In the genomic region with DNA sequence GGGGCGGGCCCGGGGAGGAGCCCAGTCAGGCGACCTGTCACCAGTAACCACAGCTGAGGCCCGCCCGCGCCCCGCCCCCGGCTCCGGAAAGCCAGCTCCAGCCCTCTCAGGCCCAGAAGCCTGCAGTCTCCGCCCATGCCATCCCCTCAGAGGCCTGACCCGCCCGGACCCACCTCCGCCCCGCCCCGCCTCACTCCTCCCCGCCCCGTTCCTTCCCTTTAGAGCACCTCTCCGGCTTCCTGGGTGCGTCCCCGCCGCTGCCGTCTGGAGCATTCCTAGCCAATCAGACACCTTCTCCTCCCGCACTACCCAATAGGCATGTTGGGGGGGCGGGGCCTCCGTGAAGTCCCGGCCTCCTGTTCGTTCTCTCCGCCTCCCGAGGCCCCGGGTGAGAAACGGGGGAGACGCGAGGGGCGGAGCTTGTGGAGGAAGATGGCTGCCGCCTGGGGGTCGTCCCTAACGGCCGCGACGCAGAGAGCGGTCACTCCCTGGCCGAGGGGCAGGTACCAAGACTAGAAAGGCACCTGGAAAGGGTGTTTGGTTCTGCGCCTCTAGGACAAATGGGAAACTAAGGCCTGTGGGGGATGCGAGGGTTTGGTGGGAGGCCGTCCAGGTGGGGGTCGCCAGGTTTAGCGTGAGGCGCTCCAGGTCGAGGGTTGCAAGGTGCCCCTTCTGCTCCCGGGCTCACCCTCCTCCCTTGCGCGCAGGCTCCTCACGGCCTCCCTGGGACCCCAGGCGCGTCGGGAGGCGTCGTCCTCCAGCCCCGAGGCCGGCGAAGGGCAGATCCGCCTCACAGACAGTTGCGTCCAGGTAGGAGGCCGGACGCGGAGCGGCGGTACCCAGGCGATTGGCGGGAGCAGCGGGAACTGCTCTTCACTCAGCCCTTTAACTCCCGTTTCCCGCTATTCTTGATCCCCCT, we compare ENCODE assay signal across 1 cellular context.
TF ChIP-seq lines count a peak whose summit lies in the region.

A gene with protein sequence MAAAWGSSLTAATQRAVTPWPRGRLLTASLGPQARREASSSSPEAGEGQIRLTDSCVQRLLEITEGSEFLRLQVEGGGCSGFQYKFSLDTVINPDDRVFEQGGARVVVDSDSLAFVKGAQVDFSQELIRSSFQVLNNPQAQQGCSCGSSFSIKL (plus strand): TSS at position 423 of the 919 bp plus-strand sequence. CDS start 10 bp downstream, at position 433.

TF ChIP-seq in K562, 482 proteins besides CTCF, POLR2A, EP300 and RAD21 (continued from another document):
- TF ChIP-seq, protein P1, sequence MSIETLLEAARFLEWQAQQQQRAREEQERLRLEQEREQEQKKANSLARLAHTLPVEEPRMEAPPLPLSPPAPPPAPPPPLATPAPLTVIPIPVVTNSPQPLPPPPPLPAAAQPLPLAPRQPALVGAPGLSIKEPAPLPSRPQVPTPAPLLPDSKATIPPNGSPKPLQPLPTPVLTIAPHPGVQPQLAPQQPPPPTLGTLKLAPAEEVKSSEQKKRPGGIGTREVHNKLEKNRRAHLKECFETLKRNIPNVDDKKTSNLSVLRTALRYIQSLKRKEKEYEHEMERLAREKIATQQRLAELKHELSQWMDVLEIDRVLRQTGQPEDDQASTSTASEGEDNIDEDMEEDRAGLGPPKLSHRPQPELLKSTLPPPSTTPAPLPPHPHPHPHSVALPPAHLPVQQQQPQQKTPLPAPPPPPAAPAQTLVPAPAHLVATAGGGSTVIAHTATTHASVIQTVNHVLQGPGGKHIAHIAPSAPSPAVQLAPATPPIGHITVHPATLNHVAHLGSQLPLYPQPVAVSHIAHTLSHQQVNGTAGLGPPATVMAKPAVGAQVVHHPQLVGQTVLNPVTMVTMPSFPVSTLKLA (conservative IDR thresholded peaks at IDR 0.05): 0 out of 4 replicates have a peak, but pooled peaks of 1 of the 2 experiments have one; percentile 30
- TF ChIP-seq ERF (CRISPR knock-in tag; IDR thresholded peaks at IDR 0.05) (0 out of 2 replicates have a peak, but pooled peaks have one; percentile 71), SP1 (CRISPR knock-in tag; IDR thresholded peaks at IDR 0.05) (peak; percentile 83), ZNF408 (CRISPR knock-in tag; IDR thresholded peaks at IDR 0.05; ENCODE audit: low read depth) (no peak), CHD2 (IDR thresholded peaks at IDR 0.05; ENCODE audit: low read depth, low read length) (peak; percentile 65; the same call in 1 of the 2 replicates), GATAD2A (IDR thresholded peaks at IDR 0.05) (0 out of 2 replicates have a peak, but pooled peaks have one; percentile 25), BRD9 (IDR thresholded peaks at IDR 0.05; ENCODE audit: low read depth, partially characterized antibody) (peak; percentile 29), KHSRP (IDR thresholded peaks at IDR 0.05) (no peak), SAP30 (IDR thresholded peaks at IDR 0.05; ENCODE audit: borderline replicate concordance, insufficient read depth, low read depth, low read length, poor library complexity, severe bottlenecking) (peak; percentile 26), NFXL1 (CRISPR knock-in tag; IDR thresholded peaks at IDR 0.05) (no peak), PML (IDR thresholded peaks at IDR 0.05; ENCODE audit: low read length) (peak; percentile 38; the same call in 1 of the 2 replicates), SIRT6 (IDR thresholded peaks at IDR 0.05; ENCODE audit: low read depth, low read length) (no peak), NRF1 (conservative IDR thresholded peaks at IDR 0.05 in 1 of 2, IDR thresholded peaks at IDR 0.05 in 1 of 2) (peak; percentile 35 to 46; a peak in 3 of 4 replicates), PHF8 (IDR thresholded peaks at IDR 0.05; ENCODE audit: borderline replicate concordance, low read length) (peak; percentile 83), TARDBP (IDR thresholded peaks at IDR 0.05) (no peak), ZSCAN32 (CRISPR knock-in tag; IDR thresholded peaks at IDR 0.05) (no peak), EHMT2 (IDR thresholded peaks at IDR 0.05) (no peak), NFRKB (IDR thresholded peaks at IDR 0.05; ENCODE audit: low read depth) (0 out of 2 replicates have a peak, but pooled peaks have one; percentile 58), TAF1 (IDR thresholded peaks at IDR 0.05; ENCODE audit: control insufficient read depth, extremely low read depth, insufficient read depth, low read length, severe bottlenecking) (peak; percentile 54), CREB1 (IDR thresholded peaks at IDR 0.05) (no peak), CREB1 (CRISPR knock-in tag; IDR thresholded peaks at IDR 0.05) (peak; percentile 32; the same call in 1 of the 2 replicates), PRPF4 (IDR thresholded peaks at IDR 0.05; ENCODE audit: insufficient read depth, low read depth, low read length, poor library complexity, severe bottlenecking) (no peak), POLR2G (IDR thresholded peaks at IDR 0.05; ENCODE audit: low read depth, low read length) (peak; percentile 81), TOE1 (IDR thresholded peaks at IDR 0.05; ENCODE audit: borderline replicate concordance) (no peak), TOE1 (CRISPR knock-in tag; IDR thresholded peaks at IDR 0.05; ENCODE audit: borderline replicate concordance, low read depth) (no peak), BHLHE40 (IDR thresholded peaks at IDR 0.05; ENCODE audit: low read length) (peak; percentile 94; the same call in 1 of the 2 replicates), ZNF717 (CRISPR knock-in tag; IDR thresholded peaks at IDR 0.05) (no peak), ETV1 (tag; conservative IDR thresholded peaks at IDR 0.05; ENCODE audit: low read depth) (no peak), PTRF (tag; IDR thresholded peaks at IDR 0.05) (no peak), SP2 (IDR thresholded peaks at IDR 0.05; ENCODE audit: extremely low read depth, low read depth, low read length, poor library complexity, severe bottlenecking) (peak; percentile 41), KDM2B (CRISPR knock-in tag; IDR thresholded peaks at IDR 0.05) (no peak), POLR2AphosphoS5 (IDR thresholded peaks at IDR 0.05; ENCODE audit: control insufficient read depth, insufficient read depth, low read depth, low read length) (peak; percentile 55; the same call in 1 of the 2 replicates), CBX8 (IDR thresholded peaks at IDR 0.05; ENCODE audit: borderline replicate concordance, extremely low read depth, low read depth, low read length, poor library complexity, severe bottlenecking) (no peak), RBFOX2 (IDR thresholded peaks at IDR 0.05; ENCODE audit: low read depth, low read length) (peak; percentile 80), TBP (optimal IDR thresholded peaks at IDR 0.05; ENCODE audit: low read depth, low read length) (peak; percentile 47), ATF1 (CRISPR knock-in tag; IDR thresholded peaks at IDR 0.05) (no peak), ATF1 (tag; IDR thresholded peaks at IDR 0.05) (peak; percentile 34; the same call in 1 of the 2 replicates), ELF1 (tag; IDR thresholded peaks at IDR 0.05) (peak; percentile 52; the same call in 1 of the 2 replicates), NR2F6 (CRISPR knock-in tag; IDR thresholded peaks at IDR 0.05) (no peak), ZNF263 (CRISPR knock-in tag; IDR thresholded peaks at IDR 0.05; ENCODE audit: borderline replicate concordance) (peak; percentile 49; the same call in 1 of the 2 replicates), ZNF324 (CRISPR knock-in tag; IDR thresholded peaks at IDR 0.05) (no peak), MECOM (CRISPR knock-in tag; IDR thresholded peaks at IDR 0.05) (no peak), TAF9B (IDR thresholded peaks at IDR 0.05; ENCODE audit: partially characterized antibody) (no peak), STAG1 (CRISPR knock-in tag; IDR thresholded peaks at IDR 0.05; ENCODE audit: borderline replicate concordance) (no peak), POLR2B (IDR thresholded peaks at IDR 0.05; ENCODE audit: low read depth, partially characterized antibody) (peak; percentile 55), ESRRA (IDR thresholded peaks at IDR 0.05; ENCODE audit: borderline replicate concordance, low read depth) (peak; percentile 63; the same call in 1 of the 2 replicates)
- TF ChIP-seq, protein P2, sequence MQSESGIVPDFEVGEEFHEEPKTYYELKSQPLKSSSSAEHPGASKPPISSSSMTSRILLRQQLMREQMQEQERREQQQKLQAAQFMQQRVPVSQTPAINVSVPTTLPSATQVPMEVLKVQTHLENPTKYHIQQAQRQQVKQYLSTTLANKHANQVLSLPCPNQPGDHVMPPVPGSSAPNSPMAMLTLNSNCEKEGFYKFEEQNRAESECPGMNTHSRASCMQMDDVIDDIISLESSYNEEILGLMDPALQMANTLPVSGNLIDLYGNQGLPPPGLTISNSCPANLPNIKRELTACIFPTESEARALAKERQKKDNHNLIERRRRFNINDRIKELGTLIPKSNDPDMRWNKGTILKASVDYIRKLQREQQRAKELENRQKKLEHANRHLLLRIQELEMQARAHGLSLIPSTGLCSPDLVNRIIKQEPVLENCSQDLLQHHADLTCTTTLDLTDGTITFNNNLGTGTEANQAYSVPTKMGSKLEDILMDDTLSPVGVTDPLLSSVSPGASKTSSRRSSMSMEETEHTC (IDR thresholded peaks at IDR 0.05): no peak
- TF ChIP-seq, protein P3, sequence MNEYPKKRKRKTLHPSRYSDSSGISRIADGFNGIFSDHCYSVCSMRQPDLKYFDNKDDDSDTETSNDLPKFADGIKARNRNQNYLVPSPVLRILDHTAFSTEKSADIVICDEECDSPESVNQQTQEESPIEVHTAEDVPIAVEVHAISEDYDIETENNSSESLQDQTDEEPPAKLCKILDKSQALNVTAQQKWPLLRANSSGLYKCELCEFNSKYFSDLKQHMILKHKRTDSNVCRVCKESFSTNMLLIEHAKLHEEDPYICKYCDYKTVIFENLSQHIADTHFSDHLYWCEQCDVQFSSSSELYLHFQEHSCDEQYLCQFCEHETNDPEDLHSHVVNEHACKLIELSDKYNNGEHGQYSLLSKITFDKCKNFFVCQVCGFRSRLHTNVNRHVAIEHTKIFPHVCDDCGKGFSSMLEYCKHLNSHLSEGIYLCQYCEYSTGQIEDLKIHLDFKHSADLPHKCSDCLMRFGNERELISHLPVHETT (CRISPR knock-in tag; conservative IDR thresholded peaks at IDR 0.05 in 1 of 2, IDR thresholded peaks at IDR 0.05 in 1 of 2): 0 out of 4 replicates have a peak, but pooled peaks of 1 of the 2 experiments have one; percentile 38
- TF ChIP-seq, protein P4, sequence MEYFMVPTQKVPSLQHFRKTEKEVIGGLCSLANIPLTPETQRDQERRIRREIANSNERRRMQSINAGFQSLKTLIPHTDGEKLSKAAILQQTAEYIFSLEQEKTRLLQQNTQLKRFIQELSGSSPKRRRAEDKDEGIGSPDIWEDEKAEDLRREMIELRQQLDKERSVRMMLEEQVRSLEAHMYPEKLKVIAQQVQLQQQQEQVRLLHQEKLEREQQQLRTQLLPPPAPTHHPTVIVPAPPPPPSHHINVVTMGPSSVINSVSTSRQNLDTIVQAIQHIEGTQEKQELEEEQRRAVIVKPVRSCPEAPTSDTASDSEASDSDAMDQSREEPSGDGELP (CRISPR knock-in tag; IDR thresholded peaks at IDR 0.05; ENCODE audit: borderline replicate concordance): peak; percentile 82; the same call in 1 of the 2 replicates
- TF ChIP-seq, protein P5, sequence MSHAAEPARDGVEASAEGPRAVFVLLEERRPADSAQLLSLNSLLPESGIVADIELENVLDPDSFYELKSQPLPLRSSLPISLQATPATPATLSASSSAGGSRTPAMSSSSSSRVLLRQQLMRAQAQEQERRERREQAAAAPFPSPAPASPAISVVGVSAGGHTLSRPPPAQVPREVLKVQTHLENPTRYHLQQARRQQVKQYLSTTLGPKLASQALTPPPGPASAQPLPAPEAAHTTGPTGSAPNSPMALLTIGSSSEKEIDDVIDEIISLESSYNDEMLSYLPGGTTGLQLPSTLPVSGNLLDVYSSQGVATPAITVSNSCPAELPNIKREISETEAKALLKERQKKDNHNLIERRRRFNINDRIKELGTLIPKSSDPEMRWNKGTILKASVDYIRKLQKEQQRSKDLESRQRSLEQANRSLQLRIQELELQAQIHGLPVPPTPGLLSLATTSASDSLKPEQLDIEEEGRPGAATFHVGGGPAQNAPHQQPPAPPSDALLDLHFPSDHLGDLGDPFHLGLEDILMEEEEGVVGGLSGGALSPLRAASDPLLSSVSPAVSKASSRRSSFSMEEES (CRISPR knock-in tag; IDR thresholded peaks at IDR 0.05): no peak
- TF ChIP-seq, protein P6, sequence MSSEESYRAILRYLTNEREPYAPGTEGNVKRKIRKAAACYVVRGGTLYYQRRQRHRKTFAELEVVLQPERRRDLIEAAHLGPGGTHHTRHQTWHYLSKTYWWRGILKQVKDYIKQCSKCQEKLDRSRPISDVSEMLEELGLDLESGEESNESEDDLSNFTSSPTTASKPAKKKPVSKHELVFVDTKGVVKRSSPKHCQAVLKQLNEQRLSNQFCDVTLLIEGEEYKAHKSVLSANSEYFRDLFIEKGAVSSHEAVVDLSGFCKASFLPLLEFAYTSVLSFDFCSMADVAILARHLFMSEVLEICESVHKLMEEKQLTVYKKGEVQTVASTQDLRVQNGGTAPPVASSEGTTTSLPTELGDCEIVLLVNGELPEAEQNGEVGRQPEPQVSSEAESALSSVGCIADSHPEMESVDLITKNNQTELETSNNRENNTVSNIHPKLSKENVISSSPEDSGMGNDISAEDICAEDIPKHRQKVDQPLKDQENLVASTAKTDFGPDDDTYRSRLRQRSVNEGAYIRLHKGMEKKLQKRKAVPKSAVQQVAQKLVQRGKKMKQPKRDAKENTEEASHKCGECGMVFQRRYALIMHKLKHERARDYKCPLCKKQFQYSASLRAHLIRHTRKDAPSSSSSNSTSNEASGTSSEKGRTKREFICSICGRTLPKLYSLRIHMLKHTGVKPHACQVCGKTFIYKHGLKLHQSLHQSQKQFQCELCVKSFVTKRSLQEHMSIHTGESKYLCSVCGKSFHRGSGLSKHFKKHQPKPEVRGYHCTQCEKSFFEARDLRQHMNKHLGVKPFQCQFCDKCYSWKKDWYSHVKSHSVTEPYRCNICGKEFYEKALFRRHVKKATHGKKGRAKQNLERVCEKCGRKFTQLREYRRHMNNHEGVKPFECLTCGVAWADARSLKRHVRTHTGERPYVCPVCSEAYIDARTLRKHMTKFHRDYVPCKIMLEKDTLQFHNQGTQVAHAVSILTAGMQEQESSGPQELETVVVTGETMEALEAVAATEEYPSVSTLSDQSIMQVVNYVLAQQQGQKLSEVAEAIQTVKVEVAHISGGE (CRISPR knock-in tag; IDR thresholded peaks at IDR 0.05): no peak
- TF ChIP-seq, protein P7, sequence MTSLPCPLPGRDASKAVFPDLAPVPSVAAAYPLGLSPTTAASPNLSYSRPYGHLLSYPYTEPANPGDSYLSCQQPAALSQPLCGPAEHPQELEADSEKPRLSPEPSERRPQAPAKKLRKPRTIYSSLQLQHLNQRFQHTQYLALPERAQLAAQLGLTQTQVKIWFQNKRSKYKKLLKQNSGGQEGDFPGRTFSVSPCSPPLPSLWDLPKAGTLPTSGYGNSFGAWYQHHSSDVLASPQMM (CRISPR knock-in tag; IDR thresholded peaks at IDR 0.05): no peak
TF ChIP-seq in K562: peak in this region for 53.
